ENCODE assay signal across 7 cellular contexts in genomic region chr3:132136902-132137301, GRCh38.
A peak's percentile ranks its signal among the peaks of the same experiment; 100 is the strongest.
DNase-seq lines count a peak whose midpoint lies in the region; ATAC-seq and TF ChIP-seq lines count a peak whose summit lies in the region.
"Not testable (repeated sequence)": the region's sequence is repeated elsewhere in the genome, so short reads cannot be mapped to it uniquely, and the experiment has no call there.

No MANE protein-coding gene starts in this region.

- not testable (repeated sequence) for H4K20me1 ChIP-seq in GM23338 (replicated peaks; ENCODE audit: insufficient read depth); fibroblast of lung (ENCODE audit: control insufficient read depth, extremely low read depth, insufficient read depth, low read length); smooth muscle cell (ENCODE audit: low read depth)

- not testable (repeated sequence) for H3K36me3 Mint-ChIP-seq in GM23338 (ENCODE audit: low read depth); nephron progenitor cell (ENCODE audit: low read depth)

- in situ Hi-C loops in brain microvascular endothelial cell (cut with HindIII; ENCODE audit: low pct_ligation_motif_present, low sequenced_read_pairs) = not testable (repeated sequence)

- H3K27me3 Mint-ChIP-seq in GM23338 (ENCODE audit: insufficient read depth, low read depth, poor library complexity); nephron progenitor cell (ENCODE audit: low read depth, poor library complexity): not testable (repeated sequence)

- not testable (repeated sequence) for TF ChIP-seq CTCF in GM23338 (conservative IDR thresholded peaks at IDR 0.05; ENCODE audit: low read depth in 2 of 2); brain microvascular endothelial cell (IDR thresholded peaks at IDR 0.05; ENCODE audit: low read depth, low read length, missing control alignments); fibroblast of lung (conservative IDR thresholded peaks at IDR 0.05 in 1 of 2, IDR thresholded peaks at IDR 0.05 in 1 of 2; ENCODE audit: low read depth in 1 of 2, low read length in 2 of 2); nephron progenitor cell (IDR thresholded peaks at IDR 0.05); smooth muscle cell (IDR thresholded peaks at IDR 0.05; ENCODE audit: borderline replicate concordance, insufficient read depth, poor library complexity, severe bottlenecking)

- H3K9me3 ChIP-seq in NT2/D1 (ENCODE audit: insufficient read depth, low read length); fibroblast of lung (ENCODE audit: control insufficient read depth, insufficient read depth, low read depth, low read length); iPS-18a (ENCODE audit: control insufficient read depth, low read depth, low read length); smooth muscle cell (replicated peaks; ENCODE audit: low read depth): not testable (repeated sequence)

- H3K27ac ChIP-seq in GM23338 (ENCODE audit: low read depth); fibroblast of lung (ENCODE audit: insufficient read depth, low read length); iPS-18a (ENCODE audit: low read length): not testable (repeated sequence)
- H3K27ac ChIP-seq in brain microvascular endothelial cell (peak overlapping the region; percentile 99), smooth muscle cell (ENCODE audit: low read depth) (peak overlapping the region; percentile 92)

- peak overlapping the region; percentile 87 for H2AFZ ChIP-seq in GM23338
- H2AFZ ChIP-seq in fibroblast of lung (ENCODE audit: low read length); smooth muscle cell (ENCODE audit: low read depth): not testable (repeated sequence)

- peak overlapping the region; percentile 77 for H3K4me3 Mint-ChIP-seq in GM23338
- peak overlapping the region; percentile 73 for H3K4me3 Mint-ChIP-seq in nephron progenitor cell

- peak overlapping the region; percentile 80 for H3K4me2 ChIP-seq in GM23338
- H3K4me2 ChIP-seq in fibroblast of lung (ENCODE audit: extremely low read depth, insufficient read depth, low read length) = peak overlapping the region; percentile 5
- peak overlapping the region; percentile 44 for H3K4me2 ChIP-seq in smooth muscle cell

- not testable (repeated sequence) for H3K9me2 ChIP-seq in GM23338 (ENCODE audit: insufficient read depth)

- H3K27ac Mint-ChIP-seq in GM23338, nephron progenitor cell: not testable (repeated sequence)

- H3K79me2 ChIP-seq in GM23338 (replicated peaks; ENCODE audit: insufficient read depth); fibroblast of lung (ENCODE audit: control insufficient read depth, insufficient read depth, low read length); smooth muscle cell (ENCODE audit: low read depth): not testable (repeated sequence)

- H3F3A ChIP-seq in GM23338 (replicated peaks; ENCODE audit: low read depth); smooth muscle cell (ENCODE audit: low read depth): not testable (repeated sequence)

- H3K27me3 ChIP-seq in GM23338 (ENCODE audit: insufficient read depth); NT2/D1 (ENCODE audit: insufficient read depth, insufficient read length); brain microvascular endothelial cell (replicated peaks); fibroblast of lung (ENCODE audit: control insufficient read depth, insufficient read depth, low read length); smooth muscle cell (ENCODE audit: low read depth): not testable (repeated sequence)
- peaks cover 14% of the 10 kb centered on the region for H3K27me3 ChIP-seq in iPS-18a (ENCODE audit: control insufficient read depth, insufficient read depth, low read length)

- H3K4me1 Mint-ChIP-seq in GM23338 (peaks cover 18% of the 10 kb centered on the region), nephron progenitor cell (peaks cover 15% of the 10 kb centered on the region)

- H3K4me3 ChIP-seq in GM23338 (peak overlapping the region; percentile 74), NT2/D1 (ENCODE audit: insufficient read length, low read depth) (peak overlapping the region; percentile 43), iPS-18a (ENCODE audit: low read length) (peak overlapping the region; percentile 54)
- not testable (repeated sequence) for H3K4me3 ChIP-seq in brain microvascular endothelial cell (ENCODE audit: low read depth, low read length); fibroblast of lung (replicated peaks in 1 of 4; ENCODE audit: control extremely low read depth in 1 of 4, insufficient read depth in 1 of 4, low read depth in 3 of 4, low read length in 4 of 4); smooth muscle cell

- peak; percentile 64 for ATAC-seq in GM23338

- DNase-seq in GM23338 (ENCODE audit: low spot score); NT2/D1 (ENCODE audit: low read depth, low spot score); brain microvascular endothelial cell; fibroblast of lung (ENCODE audit: low read depth in 2 of 2); nephron progenitor cell; smooth muscle cell (lab: John Stamatoyannopoulos, UW; ENCODE audit: unreplicated experiment): not testable (repeated sequence)

- not testable (repeated sequence) for H3K36me3 ChIP-seq in GM23338 (ENCODE audit: insufficient read depth); NT2/D1 (ENCODE audit: insufficient read depth, insufficient read length, low read length); brain microvascular endothelial cell (replicated peaks); fibroblast of lung (ENCODE audit: control insufficient read depth, insufficient read depth, low read length); iPS-18a (ENCODE audit: control insufficient read depth, low read depth, low read length); smooth muscle cell (ENCODE audit: low read depth)

- not testable (repeated sequence) for H3K9ac ChIP-seq in NT2/D1 (ENCODE audit: insufficient read length, low read depth); fibroblast of lung (ENCODE audit: insufficient read depth, low read length); smooth muscle cell (ENCODE audit: low read depth)
- peak overlapping the region; percentile 32 for H3K9ac ChIP-seq in iPS-18a (ENCODE audit: low read length)

- H3K9me3 Mint-ChIP-seq in GM23338 = not testable (repeated sequence)
- H3K9me3 Mint-ChIP-seq in nephron progenitor cell = peaks cover 26% of the 10 kb centered on the region

- WGBS in smooth muscle cell (ENCODE audit: low lambda C conversion rate) = 22% methylated on average over 23 of the region's 23 CpGs

- H3K4me1 ChIP-seq in GM23338 (ENCODE audit: insufficient read depth) = peaks cover 17% of the 10 kb centered on the region
- not testable (repeated sequence) for H3K4me1 ChIP-seq in NT2/D1 (ENCODE audit: insufficient read depth, insufficient read length); fibroblast of lung (ENCODE audit: control insufficient read depth, extremely low read depth, insufficient read depth, low read length)
- peaks cover 11% of the 10 kb centered on the region for H3K4me1 ChIP-seq in iPS-18a (ENCODE audit: control insufficient read depth, low read depth, low read length)
- peaks cover 12% of the 10 kb centered on the region for H3K4me1 ChIP-seq in smooth muscle cell (ENCODE audit: low read depth)

Comparison
In these comparisons a context has a peak if more than half of its experiments do, and no peak if none do; other contexts are left out.
1. H3K4me2 ChIP-seq: peak in every context shown above with its lines; median percentile 80 in GM23338; 44 in smooth muscle cell; 5 in fibroblast of lung.